In genomic region chr12:12997734-12998133, GRCh38 we compare ENCODE assay signal across 17 cellular contexts. TPM values are rescaled to one million over a fixed set of nuclear protein-coding genes. Genes with fewer than 3 reads are reported as not detected.
"Had no signal": no experiment of that assay in that cellular context is flagged by ENCODE, and none has a peak within 500 bp of the region (broad histone marks: within the 10 kb centered on the region; RNA-seq: fewer than 3 reads in every experiment).

No MANE protein-coding gene starts in this region.

- H3K27ac Mint-ChIP-seq: activated CD4-positive, alpha-beta memory T cell treated with anti-CD3 and anti-CD28 coated beads for 36 hours; activated naive CD8-positive, alpha-beta T cell treated with anti-CD3 and anti-CD28 coated beads, Interleukin-2, amount 10 ng/mL, durations not matched to agents 7 days and 5 days had no signal

- H3K27me3 ChIP-seq: stomach, tibial artery had no signal

- H3K4me3 ChIP-seq: prostate gland, stomach, tibial artery had no signal

- H3K4me3 Mint-ChIP-seq: activated CD4-positive, alpha-beta memory T cell treated with anti-CD3 and anti-CD28 coated beads for 36 hours; activated naive CD8-positive, alpha-beta T cell treated with anti-CD3 and anti-CD28 coated beads, Interleukin-2, amount 10 ng/mL, durations not matched to agents 7 days and 5 days had no signal

- H3K9me3 Mint-ChIP-seq: activated CD4-positive, alpha-beta memory T cell treated with anti-CD3 and anti-CD28 coated beads for 36 hours; activated naive CD8-positive, alpha-beta T cell treated with anti-CD3 and anti-CD28 coated beads, Interleukin-2, amount 10 ng/mL, durations not matched to agents 7 days and 5 days had no signal

- H3K9me3 ChIP-seq: prostate gland, stomach, tibial artery had no signal

- ATAC-seq: sciatic nerve had no signal

- H3K27ac ChIP-seq: prostate gland, tibial artery had no signal

- H3K36me3 ChIP-seq: prostate gland, stomach, tibial artery had no signal

- DNase-seq: activated CD4-positive, alpha-beta memory T cell treated with anti-CD3 and anti-CD28 coated beads for 36 hours; activated CD4-positive, alpha-beta T cell treated with anti-CD3 and anti-CD28 coated beads for 1 hour; activated gamma-delta T cell treated with Interleukin-2 at 50 U/mL for 16 hours; activated naive CD8-positive, alpha-beta T cell treated with anti-CD3 and anti-CD28 coated beads, Interleukin-2, amount 10 ng/mL, durations not matched to agents 7 days and 5 days; activated T-cell treated with anti-CD3 and anti-CD28 coated beads, Interleukin-2, amount 50 U/mL, for 48 hours; aorta; hypothalamus; kidney glomerular epithelial cell; stimulated activated CD4-positive, alpha-beta T cell treated with anti-CD3 and anti-CD28 coated beads, Interleukin-4, amount 100 ng/mL, for 4 hours; stomach; SW 1271; T-helper 9 cell; tibial artery had no signal

- H3K36me3 Mint-ChIP-seq: activated CD4-positive, alpha-beta memory T cell treated with anti-CD3 and anti-CD28 coated beads for 36 hours had no signal

RNA-seq across cellular contexts. Expression of gene GPRC5D, which starts 45.8 kb away (rescaled TPM):
- total RNA-seq: activated naive CD8-positive, alpha-beta T cell treated with anti-CD3 and anti-CD28 coated beads, Interleukin-2, amount 10 ng/mL, durations not matched to agents 7 days and 5 days; endothelial cell of umbilical vein; myocyte; prostate gland; sciatic nerve; stomach had no signal
